17 cellular contexts compared by ENCODE assay signal in the genomic region with DNA sequence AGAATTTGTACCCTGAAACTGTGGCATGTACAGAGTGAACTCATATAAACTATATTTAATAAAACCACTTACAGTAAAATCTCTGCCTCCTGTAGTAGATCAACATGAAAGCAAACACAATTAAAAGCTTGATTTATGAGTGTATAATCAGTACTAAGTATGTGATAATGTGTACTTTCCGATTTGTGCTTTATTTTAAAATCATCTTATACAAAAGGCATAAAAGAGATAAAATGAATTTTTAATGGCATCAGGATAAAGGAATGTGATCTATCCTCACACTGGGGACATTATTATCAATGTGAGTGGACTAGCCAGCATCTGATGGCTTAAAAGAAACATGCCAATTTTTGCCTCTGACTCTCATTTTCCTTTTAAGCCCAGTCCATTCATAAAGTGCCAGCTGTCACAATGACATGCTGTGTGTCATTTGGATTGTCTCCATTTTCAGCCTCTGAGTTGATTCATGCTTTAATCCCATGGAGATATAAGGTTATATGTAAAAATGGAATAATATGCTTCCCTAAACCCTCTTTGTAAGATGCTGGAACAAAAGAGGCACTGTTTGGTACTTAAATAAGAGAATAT.
"Had no signal": no experiment of that assay in that cellular context is flagged by ENCODE, and none has a peak within 500 bp of the region (broad histone marks: within the 10 kb centered on the region; RNA-seq: fewer than 3 reads in every experiment).

No MANE protein-coding gene starts in this region.

- H3K9me3 Mint-ChIP-seq: neural crest cell had no signal

- H3K27ac Mint-ChIP-seq: activated naive CD4-positive, alpha-beta T cell treated with anti-CD3 and anti-CD28 coated beads, Interleukin-2, amount 50 U/mL, for 72 hours; stimulated activated naive CD8-positive, alpha-beta T cell treated with anti-CD3 and anti-CD28 coated beads, Interleukin-15, Interleukin-2, amounts not matched to agents 100 ng/mL and 50 ng/mL, for 24 hours; T-helper 2 cell treated with Interferon-gamma antibody and Interleukin-4, amounts not matched to agents 5 μg/mL and 100 μg/mL, for 36 hours had no signal

- H3K27me3 Mint-ChIP-seq: stimulated activated naive CD8-positive, alpha-beta T cell treated with anti-CD3 and anti-CD28 coated beads, Interleukin-15, Interleukin-2, amounts not matched to agents 100 ng/mL and 50 ng/mL, for 24 hours had no signal

- ATAC-seq: activated naive CD4-positive, alpha-beta T cell treated with anti-CD3 and anti-CD28 coated beads, Interleukin-2, amount 50 U/mL, for 72 hours; activated T-cell treated with anti-CD3 and anti-CD28 coated beads, Interleukin-2, amount 50 U/mL, for 4 hours; foreskin keratinocyte; heart left ventricle; left lung had no signal

- FAIRE-seq: bronchial epithelial cell, colon, islet of Langerhans had no signal

- H3K27me3 ChIP-seq: esophagus squamous epithelium, foreskin keratinocyte, heart left ventricle, left lung had no signal

- H3K4me3 ChIP-seq: esophagus squamous epithelium, heart left ventricle, left lung had no signal

- DNase-seq: activated CD4-positive, alpha-beta T cell treated with anti-CD3 and anti-CD28 coated beads for 1 hour; activated CD4-positive, alpha-beta T cell treated with anti-CD3 and anti-CD28 coated beads, Interleukin-2, amount 50 U/mL, for 48 hours; activated effector memory CD4-positive, alpha-beta T cell treated with anti-CD3 and anti-CD28 coated beads, Interleukin-2, amount 50 U/mL, for 16 hours; activated T-cell treated with anti-CD3 and anti-CD28 coated beads, Interleukin-2, amount 50 U/mL, for 4 hours; esophagus squamous epithelium; foreskin keratinocyte; heart left ventricle; left lung; mesenchymal stem cell; stimulated activated CD4-positive, alpha-beta T cell treated with anti-CD3 and anti-CD28 coated beads, Interleukin-4, amount 100 ng/mL, for 24 hours had no signal

- H3K4me1 ChIP-seq: esophagus squamous epithelium, foreskin keratinocyte, heart left ventricle, left lung had no signal

- H3K36me3 ChIP-seq: esophagus squamous epithelium, heart left ventricle, left lung had no signal

- H3K4me3 Mint-ChIP-seq: activated T-cell treated with anti-CD3 and anti-CD28 coated beads, Interleukin-2, amount 50 U/mL, for 4 hours; neural crest cell; stimulated activated naive CD8-positive, alpha-beta T cell treated with anti-CD3 and anti-CD28 coated beads, Interleukin-15, Interleukin-2, amounts not matched to agents 100 ng/mL and 50 ng/mL, for 24 hours; T-helper 2 cell treated with Interferon-gamma antibody and Interleukin-4, amounts not matched to agents 5 μg/mL and 100 μg/mL, for 36 hours had no signal

- H3K27ac ChIP-seq: esophagus squamous epithelium, foreskin keratinocyte, heart left ventricle, left lung had no signal
